In genomic region chr14:95125951-95126350, GRCh38 we compare ENCODE assay signal across 13 cellular contexts.
"Had no signal": no experiment of that assay in that cellular context is flagged by ENCODE, and none has a peak within 500 bp of the region (broad histone marks: within the 10 kb centered on the region; RNA-seq: fewer than 3 reads in every experiment).

No MANE protein-coding gene starts in this region.

- H3K4me3 Mint-ChIP-seq: activated CD8-positive, alpha-beta T cell treated with anti-CD3 and anti-CD28 coated beads, Interleukin-2, amount 10 ng/mL, durations not matched to agents 7 days and 5 days had no signal

- H3K4me3 ChIP-seq: breast epithelium, esophagus squamous epithelium, pancreas, stomach, thyroid gland had no signal

- H3K36me3 ChIP-seq: breast epithelium had no signal

- H3K4me1 ChIP-seq: breast epithelium, esophagus squamous epithelium had no signal

- ATAC-seq: activated CD8-positive, alpha-beta T cell treated with anti-CD3 and anti-CD28 coated beads, Interleukin-2, amount 10 ng/mL, durations not matched to agents 7 days and 5 days; activated naive CD4-positive, alpha-beta T cell treated with anti-CD3 and anti-CD28 coated beads, Interleukin-2, amount 50 U/mL, for 72 hours; left colon; pancreas had no signal

- H3K9me3 ChIP-seq: breast epithelium, esophagus squamous epithelium, pancreas, stomach, thyroid gland had no signal

- DNase-seq: activated CD4-positive, alpha-beta T cell treated with anti-CD3 and anti-CD28 coated beads for 1 hour; activated CD8-positive, alpha-beta memory T cell treated with anti-CD3 and anti-CD28 coated beads, Interleukin-2, amount 50 U/mL, for 48 hours; activated CD8-positive, alpha-beta T cell treated with anti-CD3 and anti-CD28 coated beads, Interleukin-2, amount 10 ng/mL, durations not matched to agents 7 days and 5 days; esophagus squamous epithelium; foreskin fibroblast; left colon; pancreas; stimulated activated CD4-positive, alpha-beta T cell treated with anti-CD3 and anti-CD28 coated beads, Interleukin-2, amount 100 ng/mL, for 48 hours; stomach; T-helper 9 cell; thyroid gland had no signal

- H3K9me3 Mint-ChIP-seq: activated naive CD4-positive, alpha-beta T cell treated with anti-CD3 and anti-CD28 coated beads, Interleukin-2, amount 50 U/mL, for 72 hours had no signal

- H3K27ac ChIP-seq: breast epithelium, esophagus squamous epithelium, pancreas, stomach, thyroid gland had no signal

- H3K27me3 ChIP-seq: breast epithelium, esophagus squamous epithelium, pancreas, stomach, thyroid gland had no signal
